22 cellular contexts compared by ENCODE assay signal in genomic region chr10:128793726-128794655, GRCh38.
"Had no signal": no experiment of that assay in that cellular context is flagged by ENCODE, and none has a peak within 500 bp of the region (broad histone marks: within the 10 kb centered on the region; RNA-seq: fewer than 3 reads in every experiment).

No MANE protein-coding gene starts in this region.

- H3K36me3 ChIP-seq: SJCRH30 had no signal

- H3K27me3 ChIP-seq: SJCRH30 had no signal

- H3K9me3 ChIP-seq: SJCRH30 had no signal

- ATAC-seq: Panc1, PC-3, SK-N-SH treated with all-trans-retinoic acid at 6 μM for 48 hours had no signal

- H3K27ac ChIP-seq: RWPE1, SJCRH30 had no signal

- DNase-seq: KBM-7, MV-4-11, NCI-H1048, NCI-H1105, NCI-H1417, NCI-H1436 treated with DMSO at 0.1 percent for 48 hours, NCI-H1694, NCI-H187 treated with DMSO at 0.1 percent for 48 hours, NCI-H2081 treated with DMSO at 0.1 percent for 48 hours, NCI-H2171, NCI-H226, NCI-H446, NCI-H510A, NCI-H524 treated with DMSO at 0.1 percent for 48 hours, NCI-H69, NCI-H774, PC-3, SHP77 treated with DMSO at 0.1 percent for 48 hours, SJCRH30 had no signal

- H3K4me1 ChIP-seq: SJCRH30 had no signal

- H3K4me3 ChIP-seq: SJCRH30 had no signal
